12 cellular contexts compared by ENCODE assay signal in genomic region chr10:106401161-106401560, GRCh38.
A peak's percentile ranks its signal among the peaks of the same experiment; 100 is the strongest.
DNase-seq lines count a peak whose midpoint lies in the region; ATAC-seq and TF ChIP-seq lines count a peak whose summit lies in the region.
"Had no signal": no experiment of that assay in that cellular context is flagged by ENCODE, and none has a peak within 500 bp of the region (broad histone marks: within the 10 kb centered on the region; RNA-seq: fewer than 3 reads in every experiment).

No MANE protein-coding gene starts in this region.

- no peak overlapping the region for H3K4me3 Mint-ChIP-seq in naive thymus-derived CD8-positive, alpha-beta T cell
- H3K4me3 Mint-ChIP-seq in activated T-cell treated with anti-CD3 and anti-CD28 coated beads, Interleukin-2, amount 50 U/mL, for 4 hours, result no peak overlapping the region

- DNase-seq in cardiac muscle cell (ENCODE audit: low read depth in 1 of 2, low spot score in 1 of 2) (peak in 1 of 2 donors; percentile 38), right atrium auricular region (ENCODE audit: low spot score) (no peak), adipocyte (ENCODE audit: low read depth) (peak; percentile 77), foreskin keratinocyte (peak in 1 of 2 donors; percentile 52), DMS53 treated with DMSO at 0.1 percent for 48 hours (lab: John Stamatoyannopoulos, UW; ENCODE audit: unreplicated experiment) (no peak)
- DNase-seq in naive thymus-derived CD8-positive, alpha-beta T cell, result no peak
- no peak for DNase-seq in activated T-cell treated with anti-CD3 and anti-CD28 coated beads, Interleukin-2, amount 50 U/mL, for 4 hours
- DNase-seq: mesenchymal stem cell, NCI-H82, WERI-Rb-1 had no signal

- H3K9ac ChIP-seq in adipocyte (ENCODE audit: low read length), result no peak overlapping the region
- H3K9ac ChIP-seq: parathyroid adenoma had no signal

- H3K27me3 Mint-ChIP-seq in naive thymus-derived CD8-positive, alpha-beta T cell, result no peaks in the 10 kb centered on the region
- H3K27me3 Mint-ChIP-seq in activated T-cell treated with anti-CD3 and anti-CD28 coated beads, Interleukin-2, amount 50 U/mL, for 4 hours (ENCODE audit: low read depth), result no peaks in the 10 kb centered on the region

- H3K36me3 Mint-ChIP-seq in naive thymus-derived CD8-positive, alpha-beta T cell, result no peaks in the 10 kb centered on the region
- H3K36me3 Mint-ChIP-seq in activated T-cell treated with anti-CD3 and anti-CD28 coated beads, Interleukin-2, amount 50 U/mL, for 4 hours (ENCODE audit: insufficient read depth), result no peaks in the 10 kb centered on the region

- peaks cover 0 to 3% (median 0%) of the 10 kb centered on the region in 9 donors for H3K9me3 Mint-ChIP-seq in naive thymus-derived CD8-positive, alpha-beta T cell
- H3K9me3 Mint-ChIP-seq in activated T-cell treated with anti-CD3 and anti-CD28 coated beads, Interleukin-2, amount 50 U/mL, for 4 hours, result peaks cover 3% of the 10 kb centered on the region

- no peaks in the 10 kb centered on the region for H3K4me1 Mint-ChIP-seq in naive thymus-derived CD8-positive, alpha-beta T cell
- no peaks in the 10 kb centered on the region for H3K4me1 Mint-ChIP-seq in activated T-cell treated with anti-CD3 and anti-CD28 coated beads, Interleukin-2, amount 50 U/mL, for 4 hours (ENCODE audit: low read depth)

- no peak overlapping the region for H3K4me3 ChIP-seq in cardiac muscle cell
- H3K4me3 ChIP-seq in right atrium auricular region, result no peak overlapping the region
- H3K4me3 ChIP-seq in adipocyte (ENCODE audit: low read length), result no peak overlapping the region

- no peaks in the 10 kb centered on the region for H3K36me3 ChIP-seq in cardiac muscle cell
- H3K36me3 ChIP-seq in right atrium auricular region, result no peaks in the 10 kb centered on the region
- no peaks in the 10 kb centered on the region for H3K36me3 ChIP-seq in adipocyte (ENCODE audit: control insufficient read depth, insufficient read depth, low read length, severe bottlenecking)
- H3K36me3 ChIP-seq: WERI-Rb-1 had no signal

- no peak overlapping the region for H3K27ac ChIP-seq in cardiac muscle cell
- H3K27ac ChIP-seq in right atrium auricular region, result no peak overlapping the region
- H3K27ac ChIP-seq in foreskin keratinocyte, result peak overlapping the region; percentile 35
- H3K27ac ChIP-seq: parathyroid adenoma, WERI-Rb-1 had no signal

- POLR2A ChIA-PET in naive thymus-derived CD8-positive, alpha-beta T cell (lab: Charles Lee), result no interaction called here

- TF ChIP-seq CTCF in cardiac muscle cell (IDR thresholded peaks at IDR 0.05; ENCODE audit: low read depth, low read length) (peak; percentile 51), right atrium auricular region (IDR thresholded peaks at IDR 0.05) (no peak), foreskin keratinocyte (conservative IDR thresholded peaks at IDR 0.05) (peak; percentile 88)

- H3K27ac Mint-ChIP-seq in naive thymus-derived CD8-positive, alpha-beta T cell, result no peak overlapping the region

- H3K9me3 ChIP-seq in cardiac muscle cell (ENCODE audit: low read depth), result no peaks in the 10 kb centered on the region
- H3K9me3 ChIP-seq in right atrium auricular region, result no peaks in the 10 kb centered on the region
- H3K9me3 ChIP-seq in adipocyte (ENCODE audit: control insufficient read depth, low read length), result no peaks in the 10 kb centered on the region

- ATAC-seq in foreskin keratinocyte, result peak; percentile 24
- no peak for ATAC-seq in naive thymus-derived CD8-positive, alpha-beta T cell
- ATAC-seq in activated T-cell treated with anti-CD3 and anti-CD28 coated beads, Interleukin-2, amount 50 U/mL, for 4 hours, result no peak
- ATAC-seq in HG03520 (IDR thresholded peaks at IDR 0.05; ENCODE audit: unreplicated experiment), result no peak

- H3K27me3 ChIP-seq in cardiac muscle cell (no peaks in the 10 kb centered on the region), right atrium auricular region (no peaks in the 10 kb centered on the region), adipocyte (replicated peaks; ENCODE audit: control insufficient read depth, insufficient read depth, low read length) (no peaks in the 10 kb centered on the region), foreskin keratinocyte (no peaks in the 10 kb centered on the region)

- H3K4me1 ChIP-seq in cardiac muscle cell (ENCODE audit: low read depth), result no peaks in the 10 kb centered on the region
- H3K4me1 ChIP-seq in right atrium auricular region, result no peaks in the 10 kb centered on the region
- peaks cover 6% of the 10 kb centered on the region for H3K4me1 ChIP-seq in adipocyte (ENCODE audit: control insufficient read depth, insufficient read depth, low read length)
- H3K4me1 ChIP-seq in foreskin keratinocyte, result peaks cover 4% of the 10 kb centered on the region
- H3K4me1 ChIP-seq: parathyroid adenoma had no signal

Comparison
In these comparisons a context has a peak if more than half of its experiments do, and no peak if none do; other contexts are left out.
1. CTCF ChIP-seq: peak in cardiac muscle cell (single experiment) and foreskin keratinocyte (single experiment); none in right atrium auricular region (0 of 2).